Comparison of ENCODE assay signal across 11 cellular contexts in the genomic region with DNA sequence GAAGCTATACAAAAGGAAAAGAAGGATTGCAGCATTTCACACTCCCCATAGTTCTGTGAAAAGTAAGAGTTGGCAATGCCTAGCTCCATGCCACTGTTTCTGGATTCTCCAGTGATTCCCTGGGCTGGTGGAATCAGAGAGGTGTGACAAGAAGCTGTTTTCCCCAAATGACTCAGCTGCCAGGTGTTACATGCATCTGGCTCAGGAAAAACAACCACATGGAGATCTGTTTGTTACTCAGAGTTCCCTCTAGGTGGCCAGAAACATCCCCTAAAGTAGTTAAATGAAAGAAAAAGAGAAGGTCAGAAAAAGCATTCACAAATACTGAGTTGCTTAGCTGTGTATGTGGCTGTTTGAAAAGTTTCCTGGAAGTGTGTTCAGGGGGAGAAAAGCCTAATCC.
DNase-seq lines count a peak whose midpoint lies in the region; ATAC-seq and TF ChIP-seq lines count a peak whose summit lies in the region.
"Had no signal": no experiment of that assay in that cellular context is flagged by ENCODE, and none has a peak within 500 bp of the region (broad histone marks: within the 10 kb centered on the region; RNA-seq: fewer than 3 reads in every experiment).

No MANE protein-coding gene starts in this region.

- H3K4me2 ChIP-seq in KMS-11 (no peak overlapping the region), osteoblast (ENCODE audit: insufficient read depth, low read length) (no peak overlapping the region)

- TF ChIP-seq CTCF in KMS-11 (conservative IDR thresholded peaks at IDR 0.05; ENCODE audit: low read depth, low read length), result peak; percentile 24; the same call in 1 of the 2 replicates
- no peak for TF ChIP-seq CTCF in epithelial cell of esophagus (IDR thresholded peaks at IDR 0.05; ENCODE audit: insufficient read depth, low read depth, low read length, missing control alignments)
- no peak for TF ChIP-seq CTCF in osteoblast (IDR thresholded peaks at IDR 0.05; ENCODE audit: extremely low read depth, low read depth, low read length)

- H3K4me1 ChIP-seq in KMS-11 (ENCODE audit: low read depth, poor library complexity, severe bottlenecking) (peaks cover 5% of the 10 kb centered on the region), osteoblast (ENCODE audit: insufficient read depth, low read length) (no peaks in the 10 kb centered on the region)

- DNase-seq in DMS53 treated with DMSO at 0.1 percent for 48 hours (lab: John Stamatoyannopoulos, UW; ENCODE audit: unreplicated experiment) (peak; percentile 34), epithelial cell of esophagus (ENCODE audit: low read depth) (peak; percentile 51), osteoblast (ENCODE audit: insufficient read length, low spot score, missing footprints) (no peak), medulla oblongata (ENCODE audit: extremely low spot score) (no peak), NCI-H1417 (lab: John Stamatoyannopoulos, UW) (no peak)
- DNase-seq: activated CD8-positive, alpha-beta memory T cell treated with anti-CD3 and anti-CD28 coated beads, Interleukin-2, amount 10 ng/mL, durations not matched to agents 7 days and 5 days; MG63 had no signal

- H3K79me2 ChIP-seq in KMS-11 (ENCODE audit: insufficient read depth, low read depth) (no peaks in the 10 kb centered on the region), osteoblast (ENCODE audit: insufficient read depth, low read length) (no peaks in the 10 kb centered on the region)

- no peak overlapping the region for H3K27ac ChIP-seq in KMS-11
- H3K27ac ChIP-seq in osteoblast (ENCODE audit: low read depth, low read length), result no peak overlapping the region
- H3K27ac ChIP-seq: BLaER1 treated with 17β-estradiol and CSF1 and Interleukin-3, amounts not matched to agents 10 nM and 100 nM had no signal

- H3K27me3 ChIP-seq in KMS-11 (ENCODE audit: insufficient read depth, low read depth) (no peaks in the 10 kb centered on the region), osteoblast (ENCODE audit: insufficient read depth, low read length) (no peaks in the 10 kb centered on the region)
- H3K27me3 ChIP-seq: BLaER1 treated with 17β-estradiol and CSF1 and Interleukin-3, amounts not matched to agents 10 nM and 100 nM; MG63 had no signal

- no peak overlapping the region for H3K9ac ChIP-seq in KMS-11
- H3K9ac ChIP-seq: BLaER1 treated with 17β-estradiol and CSF1 and Interleukin-3, amounts not matched to agents 10 nM and 100 nM had no signal

- H3K36me3 ChIP-seq in KMS-11 (ENCODE audit: insufficient read depth) (no peaks in the 10 kb centered on the region), osteoblast (ENCODE audit: insufficient read depth, low read length) (no peaks in the 10 kb centered on the region)
- H3K36me3 ChIP-seq: BLaER1 treated with 17β-estradiol and CSF1 and Interleukin-3, amounts not matched to agents 10 nM and 100 nM; MG63 had no signal

- no peak overlapping the region for H3K4me3 ChIP-seq in KMS-11 (IDR thresholded peaks at IDR 0.05; ENCODE audit: insufficient read depth, low read depth, low read length)
- no peak overlapping the region for H3K4me3 ChIP-seq in epithelial cell of esophagus (ENCODE audit: low read length)
- no peak overlapping the region for H3K4me3 ChIP-seq in osteoblast (ENCODE audit: insufficient read depth, low read length)
- H3K4me3 ChIP-seq: BLaER1 treated with 17β-estradiol and CSF1 and Interleukin-3, amounts not matched to agents 10 nM and 100 nM; MG63 had no signal

- ATAC-seq in GM21390 (IDR thresholded peaks at IDR 0.05; ENCODE audit: unreplicated experiment) (peak; percentile 55), HG03457 (IDR thresholded peaks at IDR 0.05; ENCODE audit: unreplicated experiment) (no peak)
- ATAC-seq: activated CD8-positive, alpha-beta memory T cell treated with anti-CD3 and anti-CD28 coated beads, Interleukin-2, amount 10 ng/mL, durations not matched to agents 7 days and 5 days had no signal

- H3K9me3 ChIP-seq in osteoblast (ENCODE audit: low read depth, low read length), result no peaks in the 10 kb centered on the region
- H3K9me3 ChIP-seq: BLaER1 treated with 17β-estradiol and CSF1 and Interleukin-3, amounts not matched to agents 10 nM and 100 nM; MG63 had no signal

- H4K20me1 ChIP-seq in KMS-11 (ENCODE audit: insufficient read depth) (no peaks in the 10 kb centered on the region), osteoblast (ENCODE audit: insufficient read depth, low read length) (no peaks in the 10 kb centered on the region)
- H4K20me1 ChIP-seq: BLaER1 treated with 17β-estradiol and CSF1 and Interleukin-3, amounts not matched to agents 10 nM and 100 nM had no signal

- H2AFZ ChIP-seq in KMS-11 (ENCODE audit: low read depth), result no peak overlapping the region
- H2AFZ ChIP-seq in osteoblast (ENCODE audit: low read length), result no peak overlapping the region

Comparison
In these comparisons a context has a peak if more than half of its experiments do, and no peak if none do; other contexts are left out.
1. DNase-seq: peak in DMS53 treated with DMSO at 0.1 percent for 48 hours (single experiment) and epithelial cell of esophagus (single experiment); none in osteoblast (single experiment), medulla oblongata (single experiment) and NCI-H1417 (0 of 3).